Comparison of ENCODE assay signal across 9 cellular contexts in genomic region chr1:204359474-204360255, GRCh38. TPM values are rescaled to one million over a fixed set of nuclear protein-coding genes. Genes with fewer than 3 reads are reported as not detected.
DNase-seq lines count a peak whose midpoint lies in the region; ATAC-seq, FAIRE-seq and TF ChIP-seq lines count a peak whose summit lies in the region.
"Had no signal": no experiment of that assay in that cellular context is flagged by ENCODE, and none has a peak within 500 bp of the region (broad histone marks: within the 10 kb centered on the region; RNA-seq: fewer than 3 reads in every experiment).

Gene PLEKHA6 (minus strand): TSS chr1:204359929. CDS start chr1:204273727, 86,202 bp downstream.

- H3K9ac ChIP-seq in mucosa of stomach (ENCODE audit: low read length) = peak within 1 kb of the TSS; percentile 17

- H3K27me3 Mint-ChIP-seq in activated T-helper 17 cell treated with anti-CD3 and anti-CD28 coated beads, Interleukin-2, amount 50 U/mL, for 72 hours = peaks cover 12% of the 10 kb centered on the region

- peak; percentile 57 for DNase-seq in HCEC 1CT
- peak; percentile 99 for DNase-seq in NCI-H82 (lab: John Stamatoyannopoulos, UW)
- no peak for DNase-seq in epithelial cell of proximal tubule (ENCODE audit: low read depth)
- no peak for DNase-seq in GM19239 (ENCODE audit: insufficient read length, low spot score)
- DNase-seq: naive B cell had no signal

- H3K9me3 Mint-ChIP-seq in activated T-helper 17 cell treated with anti-CD3 and anti-CD28 coated beads, Interleukin-2, amount 50 U/mL, for 72 hours = no peaks in the 10 kb centered on the region
- H3K9me3 Mint-ChIP-seq: naive B cell had no signal

- no peaks in the 10 kb centered on the region for H3K36me3 Mint-ChIP-seq in activated T-helper 17 cell treated with anti-CD3 and anti-CD28 coated beads, Interleukin-2, amount 50 U/mL, for 72 hours (ENCODE audit: low read depth)
- H3K36me3 Mint-ChIP-seq: naive B cell had no signal

- H3K27me3 ChIP-seq in mucosa of stomach (ENCODE audit: control insufficient read depth, insufficient read depth, low read length) = no peaks in the 10 kb centered on the region

- peak; percentile 29 for TF ChIP-seq CTCF in epithelial cell of proximal tubule (conservative IDR thresholded peaks at IDR 0.05; ENCODE audit: low read depth, low read length)

- no peaks in the 10 kb centered on the region for H3K36me3 ChIP-seq in mucosa of stomach (ENCODE audit: control insufficient read depth, insufficient read depth, low read length)

- H3K4me3 Mint-ChIP-seq in activated T-helper 17 cell treated with anti-CD3 and anti-CD28 coated beads, Interleukin-2, amount 50 U/mL, for 72 hours = no peak within 1 kb of the TSS

- no peak for ATAC-seq in activated T-helper 17 cell treated with anti-CD3 and anti-CD28 coated beads, Interleukin-2, amount 50 U/mL, for 72 hours (replicated peaks)
- ATAC-seq in GM18858 (IDR thresholded peaks at IDR 0.05; ENCODE audit: unreplicated experiment) (no peak), HG02938 (IDR thresholded peaks at IDR 0.05; ENCODE audit: unreplicated experiment) (no peak)

- peaks cover 8% of the 10 kb centered on the region for H3K4me1 Mint-ChIP-seq in activated T-helper 17 cell treated with anti-CD3 and anti-CD28 coated beads, Interleukin-2, amount 50 U/mL, for 72 hours

- no peak within 1 kb of the TSS for H3K4me3 ChIP-seq in epithelial cell of proximal tubule (ENCODE audit: low read depth, low read length)
- H3K4me3 ChIP-seq in mucosa of stomach (ENCODE audit: low read length) = no peak within 1 kb of the TSS

- H3K4me1 ChIP-seq in mucosa of stomach (ENCODE audit: control insufficient read depth, insufficient read depth, low read length) = peaks cover 74% of the 10 kb centered on the region

- FAIRE-seq in GM19239 (lab: Jason Lieb, UNC) = no peak

- H3K27ac Mint-ChIP-seq in activated T-helper 17 cell treated with anti-CD3 and anti-CD28 coated beads, Interleukin-2, amount 50 U/mL, for 72 hours = no peak within 1 kb of the TSS

- H3K9me3 ChIP-seq in mucosa of stomach (ENCODE audit: control insufficient read depth, low read length) = no peaks in the 10 kb centered on the region

RNA-seq across cellular contexts. Expression of gene PLEKHA6, which starts in this region (rescaled TPM):
- 10.4 and 19.9 TPM in 2 replicates for total RNA-seq in epithelial cell of proximal tubule
- 1 to 10 TPM in 1 of 2 donors, under 1 TPM in 1; 0.37 to 1.3 TPM for total RNA-seq in activated T-helper 17 cell treated with anti-CD3 and anti-CD28 coated beads, Interleukin-2, amount 50 U/mL, for 72 hours

Comparison
In these comparisons a context has a peak if more than half of its experiments do, and no peak if none do; other contexts are left out.
1. DNase-seq: peak in HCEC 1CT (single experiment) and NCI-H82 (single experiment); none in epithelial cell of proximal tubule (single experiment) and GM19239 (single experiment).